ENCODE assay signal across 1 cellular context in the genomic region with DNA sequence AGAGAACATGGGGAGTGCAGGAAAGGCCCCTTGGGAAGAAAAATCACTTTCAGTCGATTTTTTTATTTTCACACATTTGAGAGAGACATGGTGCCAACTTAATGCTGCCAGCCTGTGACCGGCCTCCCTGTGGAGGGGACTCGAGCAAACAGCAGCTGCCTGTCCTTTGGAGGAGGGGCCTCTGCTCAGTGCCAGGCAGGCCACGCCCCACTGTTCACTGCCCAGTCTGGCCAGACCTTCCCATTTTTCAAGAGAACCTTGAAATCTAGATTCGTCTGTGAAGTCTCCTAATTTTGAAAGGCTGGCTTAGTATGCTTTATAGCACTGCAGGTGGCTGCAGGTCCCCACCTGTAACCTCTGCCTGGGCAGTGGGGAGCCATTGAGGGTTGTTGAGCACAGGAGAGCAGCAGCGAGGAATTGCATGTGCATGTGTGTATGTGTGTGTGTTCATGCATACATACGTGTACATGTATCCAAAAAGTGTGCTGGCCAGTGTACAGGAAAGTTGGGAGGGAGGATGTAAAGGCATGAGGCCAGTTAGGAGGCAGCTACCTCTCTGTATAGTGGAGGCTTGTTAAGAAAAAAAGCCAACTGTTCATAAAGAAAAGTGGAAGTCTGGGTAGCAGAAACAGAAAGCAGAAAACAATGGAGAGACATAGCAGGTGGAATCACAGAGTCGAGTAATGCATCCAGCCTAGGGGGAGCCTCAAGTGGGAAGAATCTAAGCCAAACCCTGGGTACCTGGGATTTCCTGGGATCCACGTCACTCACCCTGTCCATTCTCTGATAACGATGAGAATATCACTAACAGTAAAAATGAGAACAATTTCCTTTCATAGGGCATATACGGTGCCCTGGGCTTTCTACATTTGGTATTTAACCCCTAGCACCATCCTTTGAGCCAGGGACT.
TF ChIP-seq lines count a peak whose summit lies in the region.

No MANE protein-coding gene starts in this region.

TF ChIP-seq in K562, 482 proteins besides CTCF, POLR2A, EP300 and RAD21 (continued from another document):
- TF ChIP-seq, protein P1, sequence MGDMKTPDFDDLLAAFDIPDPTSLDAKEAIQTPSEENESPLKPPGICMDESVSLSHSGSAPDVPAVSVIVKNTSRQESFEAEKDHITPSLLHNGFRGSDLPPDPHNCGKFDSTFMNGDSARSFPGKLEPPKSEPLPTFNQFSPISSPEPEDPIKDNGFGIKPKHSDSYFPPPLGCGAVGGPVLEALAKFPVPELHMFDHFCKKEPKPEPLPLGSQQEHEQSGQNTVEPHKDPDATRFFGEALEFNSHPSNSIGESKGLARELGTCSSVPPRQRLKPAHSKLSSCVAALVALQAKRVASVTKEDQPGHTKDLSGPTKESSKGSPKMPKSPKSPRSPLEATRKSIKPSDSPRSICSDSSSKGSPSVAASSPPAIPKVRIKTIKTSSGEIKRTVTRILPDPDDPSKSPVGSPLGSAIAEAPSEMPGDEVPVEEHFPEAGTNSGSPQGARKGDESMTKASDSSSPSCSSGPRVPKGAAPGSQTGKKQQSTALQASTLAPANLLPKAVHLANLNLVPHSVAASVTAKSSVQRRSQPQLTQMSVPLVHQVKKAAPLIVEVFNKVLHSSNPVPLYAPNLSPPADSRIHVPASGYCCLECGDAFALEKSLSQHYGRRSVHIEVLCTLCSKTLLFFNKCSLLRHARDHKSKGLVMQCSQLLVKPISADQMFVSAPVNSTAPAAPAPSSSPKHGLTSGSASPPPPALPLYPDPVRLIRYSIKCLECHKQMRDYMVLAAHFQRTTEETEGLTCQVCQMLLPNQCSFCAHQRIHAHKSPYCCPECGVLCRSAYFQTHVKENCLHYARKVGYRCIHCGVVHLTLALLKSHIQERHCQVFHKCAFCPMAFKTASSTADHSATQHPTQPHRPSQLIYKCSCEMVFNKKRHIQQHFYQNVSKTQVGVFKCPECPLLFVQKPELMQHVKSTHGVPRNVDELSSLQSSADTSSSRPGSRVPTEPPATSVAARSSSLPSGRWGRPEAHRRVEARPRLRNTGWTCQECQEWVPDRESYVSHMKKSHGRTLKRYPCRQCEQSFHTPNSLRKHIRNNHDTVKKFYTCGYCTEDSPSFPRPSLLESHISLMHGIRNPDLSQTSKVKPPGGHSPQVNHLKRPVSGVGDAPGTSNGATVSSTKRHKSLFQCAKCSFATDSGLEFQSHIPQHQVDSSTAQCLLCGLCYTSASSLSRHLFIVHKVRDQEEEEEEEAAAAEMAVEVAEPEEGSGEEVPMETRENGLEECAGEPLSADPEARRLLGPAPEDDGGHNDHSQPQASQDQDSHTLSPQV (IDR thresholded peaks at IDR 0.05): no peak
- TF ChIP-seq SREBF2 (CRISPR knock-in tag; IDR thresholded peaks at IDR 0.05): no peak
- TF ChIP-seq, protein P2, sequence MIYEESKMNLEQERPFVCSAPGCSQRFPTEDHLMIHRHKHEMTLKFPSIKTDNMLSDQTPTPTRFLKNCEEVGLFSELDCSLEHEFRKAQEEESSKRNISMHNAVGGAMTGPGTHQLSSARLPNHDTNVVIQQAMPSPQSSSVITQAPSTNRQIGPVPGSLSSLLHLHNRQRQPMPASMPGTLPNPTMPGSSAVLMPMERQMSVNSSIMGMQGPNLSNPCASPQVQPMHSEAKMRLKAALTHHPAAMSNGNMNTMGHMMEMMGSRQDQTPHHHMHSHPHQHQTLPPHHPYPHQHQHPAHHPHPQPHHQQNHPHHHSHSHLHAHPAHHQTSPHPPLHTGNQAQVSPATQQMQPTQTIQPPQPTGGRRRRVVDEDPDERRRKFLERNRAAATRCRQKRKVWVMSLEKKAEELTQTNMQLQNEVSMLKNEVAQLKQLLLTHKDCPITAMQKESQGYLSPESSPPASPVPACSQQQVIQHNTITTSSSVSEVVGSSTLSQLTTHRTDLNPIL (CRISPR knock-in tag; IDR thresholded peaks at IDR 0.05): no peak
- TF ChIP-seq PTTG1 (tag; IDR thresholded peaks at IDR 0.05; ENCODE audit: low read depth): no peak
- peak in 1 of 2 experiments; percentile 36; a peak in 1 of 4 replicates for TF ChIP-seq RCOR1 (IDR thresholded peaks at IDR 0.05; ENCODE audit: borderline replicate concordance in 1 of 2, low read depth in 2 of 2, low read length in 2 of 2)
- no peak for TF ChIP-seq GATA2 (CRISPR knock-in tag; IDR thresholded peaks at IDR 0.05)
- TF ChIP-seq KDM5B (IDR thresholded peaks at IDR 0.05; ENCODE audit: insufficient replicate concordance, low read depth, low read length): no peak
- TF ChIP-seq BMI1 (IDR thresholded peaks at IDR 0.05; ENCODE audit: low read length): no peak
- TF ChIP-seq SIN3B (IDR thresholded peaks at IDR 0.05; ENCODE audit: low read depth): no peak
- no peak for TF ChIP-seq SIRT6 (IDR thresholded peaks at IDR 0.05; ENCODE audit: low read depth, low read length)
- TF ChIP-seq EP400 (IDR thresholded peaks at IDR 0.05): no peak
- no peak for TF ChIP-seq MECOM (CRISPR knock-in tag; IDR thresholded peaks at IDR 0.05)
- TF ChIP-seq, protein P3, sequence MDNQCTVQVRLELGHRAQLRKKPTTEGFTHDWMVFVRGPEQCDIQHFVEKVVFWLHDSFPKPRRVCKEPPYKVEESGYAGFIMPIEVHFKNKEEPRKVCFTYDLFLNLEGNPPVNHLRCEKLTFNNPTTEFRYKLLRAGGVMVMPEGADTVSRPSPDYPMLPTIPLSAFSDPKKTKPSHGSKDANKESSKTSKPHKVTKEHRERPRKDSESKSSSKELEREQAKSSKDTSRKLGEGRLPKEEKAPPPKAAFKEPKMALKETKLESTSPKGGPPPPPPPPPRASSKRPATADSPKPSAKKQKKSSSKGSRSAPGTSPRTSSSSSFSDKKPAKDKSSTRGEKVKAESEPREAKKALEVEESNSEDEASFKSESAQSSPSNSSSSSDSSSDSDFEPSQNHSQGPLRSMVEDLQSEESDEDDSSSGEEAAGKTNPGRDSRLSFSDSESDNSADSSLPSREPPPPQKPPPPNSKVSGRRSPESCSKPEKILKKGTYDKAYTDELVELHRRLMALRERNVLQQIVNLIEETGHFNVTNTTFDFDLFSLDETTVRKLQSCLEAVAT (IDR thresholded peaks at IDR 0.05): no peak
- TF ChIP-seq DMBX1 (CRISPR knock-in tag; IDR thresholded peaks at IDR 0.05; ENCODE audit: borderline replicate concordance): no peak
- TF ChIP-seq, protein P4, sequence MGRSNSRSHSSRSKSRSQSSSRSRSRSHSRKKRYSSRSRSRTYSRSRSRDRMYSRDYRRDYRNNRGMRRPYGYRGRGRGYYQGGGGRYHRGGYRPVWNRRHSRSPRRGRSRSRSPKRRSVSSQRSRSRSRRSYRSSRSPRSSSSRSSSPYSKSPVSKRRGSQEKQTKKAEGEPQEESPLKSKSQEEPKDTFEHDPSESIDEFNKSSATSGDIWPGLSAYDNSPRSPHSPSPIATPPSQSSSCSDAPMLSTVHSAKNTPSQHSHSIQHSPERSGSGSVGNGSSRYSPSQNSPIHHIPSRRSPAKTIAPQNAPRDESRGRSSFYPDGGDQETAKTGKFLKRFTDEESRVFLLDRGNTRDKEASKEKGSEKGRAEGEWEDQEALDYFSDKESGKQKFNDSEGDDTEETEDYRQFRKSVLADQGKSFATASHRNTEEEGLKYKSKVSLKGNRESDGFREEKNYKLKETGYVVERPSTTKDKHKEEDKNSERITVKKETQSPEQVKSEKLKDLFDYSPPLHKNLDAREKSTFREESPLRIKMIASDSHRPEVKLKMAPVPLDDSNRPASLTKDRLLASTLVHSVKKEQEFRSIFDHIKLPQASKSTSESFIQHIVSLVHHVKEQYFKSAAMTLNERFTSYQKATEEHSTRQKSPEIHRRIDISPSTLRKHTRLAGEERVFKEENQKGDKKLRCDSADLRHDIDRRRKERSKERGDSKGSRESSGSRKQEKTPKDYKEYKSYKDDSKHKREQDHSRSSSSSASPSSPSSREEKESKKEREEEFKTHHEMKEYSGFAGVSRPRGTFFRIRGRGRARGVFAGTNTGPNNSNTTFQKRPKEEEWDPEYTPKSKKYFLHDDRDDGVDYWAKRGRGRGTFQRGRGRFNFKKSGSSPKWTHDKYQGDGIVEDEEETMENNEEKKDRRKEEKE (IDR thresholded peaks at IDR 0.05; ENCODE audit: borderline replicate concordance in 1 of 2, control insufficient read depth in 1 of 2, low read depth in 2 of 2, low read length in 1 of 2): no peak
- TF ChIP-seq HNRNPL (IDR thresholded peaks at IDR 0.05; ENCODE audit: low read depth, low read length): no peak
- no peak for TF ChIP-seq FOXA1 (IDR thresholded peaks at IDR 0.05; ENCODE audit: borderline replicate concordance)
- TF ChIP-seq PHF20 (IDR thresholded peaks at IDR 0.05; ENCODE audit: partially characterized antibody): no peak
- TF ChIP-seq ZFP36 (IDR thresholded peaks at IDR 0.05; ENCODE audit: low read depth, low read length, partially characterized antibody): peak; percentile 76
- TF ChIP-seq, protein P5, sequence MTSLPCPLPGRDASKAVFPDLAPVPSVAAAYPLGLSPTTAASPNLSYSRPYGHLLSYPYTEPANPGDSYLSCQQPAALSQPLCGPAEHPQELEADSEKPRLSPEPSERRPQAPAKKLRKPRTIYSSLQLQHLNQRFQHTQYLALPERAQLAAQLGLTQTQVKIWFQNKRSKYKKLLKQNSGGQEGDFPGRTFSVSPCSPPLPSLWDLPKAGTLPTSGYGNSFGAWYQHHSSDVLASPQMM (CRISPR knock-in tag; IDR thresholded peaks at IDR 0.05): no peak
- no peak for TF ChIP-seq NCOA1 (IDR thresholded peaks at IDR 0.05; ENCODE audit: low read depth)
- TF ChIP-seq NFE2L1 (tag; IDR thresholded peaks at IDR 0.05; ENCODE audit: borderline replicate concordance, low read depth): no peak
- TF ChIP-seq ZNF316 (IDR thresholded peaks at IDR 0.05): no peak
- no peak for TF ChIP-seq EGR1 (conservative IDR thresholded peaks at IDR 0.05)
- no peak for TF ChIP-seq ZKSCAN8 (CRISPR knock-in tag; IDR thresholded peaks at IDR 0.05)
- TF ChIP-seq ZBTB17 (CRISPR knock-in tag; IDR thresholded peaks at IDR 0.05): no peak
- no peak for TF ChIP-seq OTX1 (CRISPR knock-in tag; IDR thresholded peaks at IDR 0.05)
- TF ChIP-seq FOXK2 (conservative IDR thresholded peaks at IDR 0.05 in 1 of 2, IDR thresholded peaks at IDR 0.05 in 1 of 2; ENCODE audit: low read depth in 2 of 2): no peak
- TF ChIP-seq, protein P6, sequence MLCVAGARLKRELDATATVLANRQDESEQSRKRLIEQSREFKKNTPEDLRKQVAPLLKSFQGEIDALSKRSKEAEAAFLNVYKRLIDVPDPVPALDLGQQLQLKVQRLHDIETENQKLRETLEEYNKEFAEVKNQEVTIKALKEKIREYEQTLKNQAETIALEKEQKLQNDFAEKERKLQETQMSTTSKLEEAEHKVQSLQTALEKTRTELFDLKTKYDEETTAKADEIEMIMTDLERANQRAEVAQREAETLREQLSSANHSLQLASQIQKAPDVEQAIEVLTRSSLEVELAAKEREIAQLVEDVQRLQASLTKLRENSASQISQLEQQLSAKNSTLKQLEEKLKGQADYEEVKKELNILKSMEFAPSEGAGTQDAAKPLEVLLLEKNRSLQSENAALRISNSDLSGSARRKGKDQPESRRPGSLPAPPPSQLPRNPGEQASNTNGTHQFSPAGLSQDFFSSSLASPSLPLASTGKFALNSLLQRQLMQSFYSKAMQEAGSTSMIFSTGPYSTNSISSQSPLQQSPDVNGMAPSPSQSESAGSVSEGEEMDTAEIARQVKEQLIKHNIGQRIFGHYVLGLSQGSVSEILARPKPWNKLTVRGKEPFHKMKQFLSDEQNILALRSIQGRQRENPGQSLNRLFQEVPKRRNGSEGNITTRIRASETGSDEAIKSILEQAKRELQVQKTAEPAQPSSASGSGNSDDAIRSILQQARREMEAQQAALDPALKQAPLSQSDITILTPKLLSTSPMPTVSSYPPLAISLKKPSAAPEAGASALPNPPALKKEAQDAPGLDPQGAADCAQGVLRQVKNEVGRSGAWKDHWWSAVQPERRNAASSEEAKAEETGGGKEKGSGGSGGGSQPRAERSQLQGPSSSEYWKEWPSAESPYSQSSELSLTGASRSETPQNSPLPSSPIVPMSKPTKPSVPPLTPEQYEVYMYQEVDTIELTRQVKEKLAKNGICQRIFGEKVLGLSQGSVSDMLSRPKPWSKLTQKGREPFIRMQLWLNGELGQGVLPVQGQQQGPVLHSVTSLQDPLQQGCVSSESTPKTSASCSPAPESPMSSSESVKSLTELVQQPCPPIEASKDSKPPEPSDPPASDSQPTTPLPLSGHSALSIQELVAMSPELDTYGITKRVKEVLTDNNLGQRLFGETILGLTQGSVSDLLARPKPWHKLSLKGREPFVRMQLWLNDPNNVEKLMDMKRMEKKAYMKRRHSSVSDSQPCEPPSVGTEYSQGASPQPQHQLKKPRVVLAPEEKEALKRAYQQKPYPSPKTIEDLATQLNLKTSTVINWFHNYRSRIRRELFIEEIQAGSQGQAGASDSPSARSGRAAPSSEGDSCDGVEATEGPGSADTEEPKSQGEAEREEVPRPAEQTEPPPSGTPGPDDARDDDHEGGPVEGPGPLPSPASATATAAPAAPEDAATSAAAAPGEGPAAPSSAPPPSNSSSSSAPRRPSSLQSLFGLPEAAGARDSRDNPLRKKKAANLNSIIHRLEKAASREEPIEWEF (CRISPR knock-in tag; IDR thresholded peaks at IDR 0.05): no peak
- TF ChIP-seq, protein P7, sequence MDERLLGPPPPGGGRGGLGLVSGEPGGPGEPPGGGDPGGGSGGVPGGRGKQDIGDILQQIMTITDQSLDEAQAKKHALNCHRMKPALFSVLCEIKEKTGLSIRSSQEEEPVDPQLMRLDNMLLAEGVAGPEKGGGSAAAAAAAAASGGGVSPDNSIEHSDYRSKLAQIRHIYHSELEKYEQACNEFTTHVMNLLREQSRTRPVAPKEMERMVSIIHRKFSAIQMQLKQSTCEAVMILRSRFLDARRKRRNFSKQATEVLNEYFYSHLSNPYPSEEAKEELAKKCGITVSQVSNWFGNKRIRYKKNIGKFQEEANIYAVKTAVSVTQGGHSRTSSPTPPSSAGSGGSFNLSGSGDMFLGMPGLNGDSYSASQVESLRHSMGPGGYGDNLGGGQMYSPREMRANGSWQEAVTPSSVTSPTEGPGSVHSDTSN (CRISPR knock-in tag; IDR thresholded peaks at IDR 0.05; ENCODE audit: low read depth): no peak
- TF ChIP-seq, protein P7 (tag; conservative IDR thresholded peaks at IDR 0.05; ENCODE audit: low read depth): no peak
- TF ChIP-seq NR1H2 (CRISPR knock-in tag; IDR thresholded peaks at IDR 0.05): no peak
- TF ChIP-seq ZNF384 (IDR thresholded peaks at IDR 0.05; ENCODE audit: low read depth, low read length): no peak
- TF ChIP-seq BHLHE40 (IDR thresholded peaks at IDR 0.05; ENCODE audit: low read length): no peak
- no peak for TF ChIP-seq DACH1 (IDR thresholded peaks at IDR 0.05; ENCODE audit: partially characterized antibody)
- no peak for TF ChIP-seq JUN (IDR thresholded peaks at IDR 0.05; ENCODE audit: borderline replicate concordance, low read depth, low read length)
- TF ChIP-seq JUN (CRISPR knock-in tag; IDR thresholded peaks at IDR 0.05; ENCODE audit: borderline replicate concordance): no peak
- TF ChIP-seq TSC22D4 (tag; IDR thresholded peaks at IDR 0.05): no peak
- TF ChIP-seq TCF7L2 (IDR thresholded peaks at IDR 0.05; ENCODE audit: low read depth, low read length): no peak
- TF ChIP-seq KDM1A (IDR thresholded peaks at IDR 0.05): peak in 1 of 2 experiments; percentile 59; a peak in 2 of 4 replicates
- TF ChIP-seq RBM25 (IDR thresholded peaks at IDR 0.05; ENCODE audit: low read depth, low read length, severe bottlenecking): peak; percentile 79
- TF ChIP-seq, protein P8, sequence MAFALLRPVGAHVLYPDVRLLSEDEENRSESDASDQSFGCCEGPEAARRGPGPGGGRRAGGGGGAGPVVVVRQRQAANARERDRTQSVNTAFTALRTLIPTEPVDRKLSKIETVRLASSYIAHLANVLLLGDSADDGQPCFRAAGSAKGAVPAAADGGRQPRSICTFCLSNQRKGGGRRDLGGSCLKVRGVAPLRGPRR (CRISPR knock-in tag; IDR thresholded peaks at IDR 0.05): no peak
TF ChIP-seq in K562: peak in this region for 6.
